Comparison of ENCODE assay signal across 41 cellular contexts in genomic region chr2:74581463-74581862, GRCh38. TPM values are rescaled to one million over a fixed set of nuclear protein-coding genes. Genes with fewer than 3 reads are reported as not detected.
"Had no signal": no experiment of that assay in that cellular context is flagged by ENCODE, and none has a peak within 500 bp of the region (broad histone marks: within the 10 kb centered on the region; RNA-seq: fewer than 3 reads in every experiment).

No MANE protein-coding gene starts in this region.

- H3K27ac Mint-ChIP-seq: activated naive CD4-positive, alpha-beta T cell treated with anti-CD3 and anti-CD28 coated beads for 36 hours; activated naive CD4-positive, alpha-beta T cell treated with anti-CD3 and anti-CD28 coated beads, Interleukin-2, amount 10 ng/mL, durations not matched to agents 7 days and 5 days; activated naive CD4-positive, alpha-beta T cell treated with anti-CD3 and anti-CD28 coated beads, Interleukin-2, amount 50 U/mL, for 24 hours; activated naive CD4-positive, alpha-beta T cell treated with anti-CD3 and anti-CD28 coated beads, Interleukin-2, amount 50 U/mL, for 72 hours; activated naive CD8-positive, alpha-beta T cell; activated naive CD8-positive, alpha-beta T cell treated with anti-CD3 and anti-CD28 coated beads for 36 hours; activated naive CD8-positive, alpha-beta T cell treated with anti-CD3 and anti-CD28 coated beads, Interleukin-2, amount 10 ng/mL, durations not matched to agents 7 days and 5 days; activated naive CD8-positive, alpha-beta T cell treated with anti-CD3 and anti-CD28 coated beads, Interleukin-2, amount 50 U/mL, for 24 hours; activated T-cell treated with anti-CD3 and anti-CD28 coated beads, Interleukin-2, amount 50 U/mL, for 24 hours; activated T-cell treated with anti-CD3 and anti-CD28 coated beads, Interleukin-2, amount 50 U/mL, for 72 hours; activated T-helper 1 cell treated with anti-CD3 and anti-CD28 coated beads, Interleukin-12 subunit alpha, Interleukin-12 subunit beta, Interleukin-2, Interleukin-4 antibody, amounts not matched to agents 30 ng/mL and 10 ng/mL and 1 ng/mL, durations not matched to agents 14 hours and 24 hours and 36 hours; activated T-helper 17 cell treated with anti-CD3 and anti-CD28 coated beads, Interleukin-2, amount 50 U/mL, for 72 hours; activated T-helper 2 cell treated with anti-CD3 and anti-CD28 coated beads, Interferon-gamma antibody, Interleukin-2, Interleukin-4, amounts not matched to agents 10 μg/mL and 5 μg/mL and 100 μg/mL, durations not matched to agents 14 hours and 24 hours and 36 hours; brain had no signal

- H3K36me3 Mint-ChIP-seq: activated naive CD4-positive, alpha-beta T cell treated with anti-CD3 and anti-CD28 coated beads, Interleukin-2, amount 10 ng/mL, durations not matched to agents 7 days and 5 days; activated naive CD4-positive, alpha-beta T cell treated with anti-CD3 and anti-CD28 coated beads, Interleukin-2, amount 50 U/mL, for 24 hours; activated naive CD4-positive, alpha-beta T cell treated with anti-CD3 and anti-CD28 coated beads, Interleukin-2, amount 50 U/mL, for 72 hours; activated naive CD8-positive, alpha-beta T cell; activated naive CD8-positive, alpha-beta T cell treated with anti-CD3 and anti-CD28 coated beads for 36 hours; activated naive CD8-positive, alpha-beta T cell treated with anti-CD3 and anti-CD28 coated beads, Interleukin-2, amount 10 ng/mL, durations not matched to agents 7 days and 5 days; brain had no signal

- DNase-seq: activated effector memory CD4-positive, alpha-beta T cell treated with anti-CD3 and anti-CD28 coated beads, Interleukin-2, amount 50 U/mL, for 16 hours; activated effector memory CD4-positive, alpha-beta T cell treated with Interleukin-2 at 50 U/mL for 16 hours; activated gamma-delta T cell treated with Interleukin-2 at 50 U/mL for 16 hours; activated naive CD4-positive, alpha-beta T cell; activated naive CD4-positive, alpha-beta T cell treated with anti-CD3 and anti-CD28 coated beads for 36 hours; activated naive CD4-positive, alpha-beta T cell treated with anti-CD3 and anti-CD28 coated beads, Interleukin-2, amount 10 ng/mL, durations not matched to agents 7 days and 5 days; activated naive CD4-positive, alpha-beta T cell treated with anti-CD3 and anti-CD28 coated beads, Interleukin-2, amount 50 U/mL, for 16 hours; activated naive CD4-positive, alpha-beta T cell treated with Interleukin-2 at 50 U/mL for 16 hours; activated naive CD8-positive, alpha-beta T cell treated with anti-CD3 and anti-CD28 coated beads for 36 hours; activated naive CD8-positive, alpha-beta T cell treated with anti-CD3 and anti-CD28 coated beads, Interleukin-2, amount 10 ng/mL, durations not matched to agents 7 days and 5 days; activated naive CD8-positive, alpha-beta T cell treated with anti-CD3 and anti-CD28 coated beads, Interleukin-2, amount 50 U/mL, for 24 hours; activated T-cell treated with anti-CD3 and anti-CD28 coated beads, Interleukin-2, amount 50 U/mL, for 1 hour; activated T-cell treated with anti-CD3 and anti-CD28 coated beads, Interleukin-2, amount 50 U/mL, for 24 hours; activated T-cell treated with anti-CD3 and anti-CD28 coated beads, Interleukin-2, amount 50 U/mL, for 4 hours; activated T-cell treated with anti-CD3 and anti-CD28 coated beads, Interleukin-2, amount 50 U/mL, for 48 hours; activated T-cell treated with anti-CD3 and anti-CD28 coated beads, Interleukin-2, amount 50 U/mL, for 72 hours; adrenal gland; amniotic stem cell; amygdala; anterior cingulate cortex; aorta; body of pancreas; brain microvascular endothelial cell; caudate nucleus; central memory CD4-positive, alpha-beta T cell; cerebellar nuclear complex had no signal

- H3K27me3 ChIP-seq: adrenal gland, ascending aorta, body of pancreas, brain microvascular endothelial cell, breast epithelium had no signal

- H3K4me3 Mint-ChIP-seq: activated naive CD4-positive, alpha-beta T cell treated with anti-CD3 and anti-CD28 coated beads for 36 hours; activated naive CD4-positive, alpha-beta T cell treated with anti-CD3 and anti-CD28 coated beads, Interleukin-2, amount 10 ng/mL, durations not matched to agents 7 days and 5 days; activated naive CD4-positive, alpha-beta T cell treated with anti-CD3 and anti-CD28 coated beads, Interleukin-2, amount 50 U/mL, for 24 hours; activated naive CD8-positive, alpha-beta T cell; activated naive CD8-positive, alpha-beta T cell treated with anti-CD3 and anti-CD28 coated beads for 36 hours; activated naive CD8-positive, alpha-beta T cell treated with anti-CD3 and anti-CD28 coated beads, Interleukin-2, amount 10 ng/mL, durations not matched to agents 7 days and 5 days; activated naive CD8-positive, alpha-beta T cell treated with anti-CD3 and anti-CD28 coated beads, Interleukin-2, amount 50 U/mL, for 24 hours; activated T-cell treated with anti-CD3 and anti-CD28 coated beads, Interleukin-2, amount 50 U/mL, for 24 hours; activated T-cell treated with anti-CD3 and anti-CD28 coated beads, Interleukin-2, amount 50 U/mL, for 4 hours; activated T-cell treated with anti-CD3 and anti-CD28 coated beads, Interleukin-2, amount 50 U/mL, for 72 hours; activated T-helper 1 cell treated with anti-CD3 and anti-CD28 coated beads, Interleukin-12 subunit alpha, Interleukin-12 subunit beta, Interleukin-2, Interleukin-4 antibody, amounts not matched to agents 30 ng/mL and 10 ng/mL and 1 ng/mL, durations not matched to agents 14 hours and 24 hours and 36 hours; activated T-helper 17 cell treated with anti-CD3 and anti-CD28 coated beads, Interleukin-2, amount 50 U/mL, for 72 hours; brain; central memory CD8-positive, alpha-beta T cell had no signal

- ATAC-seq: activated naive CD4-positive, alpha-beta T cell treated with anti-CD3 and anti-CD28 coated beads, Interleukin-2, amount 50 U/mL, for 72 hours; activated naive CD8-positive, alpha-beta T cell treated with anti-CD3 and anti-CD28 coated beads, Interleukin-2, amount 50 U/mL, for 24 hours; activated T-cell treated with anti-CD3 and anti-CD28 coated beads, Interleukin-2, amount 50 U/mL, for 4 hours; activated T-cell treated with anti-CD3 and anti-CD28 coated beads, Interleukin-2, amount 50 U/mL, for 72 hours; activated T-helper 17 cell treated with anti-CD3 and anti-CD28 coated beads, Interleukin-2, amount 50 U/mL, for 72 hours; body of pancreas had no signal

- H3K4me3 ChIP-seq: adrenal gland, ascending aorta, body of pancreas, breast epithelium, cardiac muscle cell had no signal

- H3K36me3 ChIP-seq: adrenal gland, ascending aorta, brain microvascular endothelial cell, breast epithelium, cardiac muscle cell had no signal

- H3K9me3 ChIP-seq: adrenal gland, ascending aorta, body of pancreas, breast epithelium had no signal

- H3K27ac ChIP-seq: adrenal gland, ascending aorta, body of pancreas, brain microvascular endothelial cell, breast epithelium, cardiac muscle cell had no signal

- H3K4me1 Mint-ChIP-seq: central memory CD8-positive, alpha-beta T cell had no signal

- H3K4me1 ChIP-seq: adrenal gland, body of pancreas had no signal

- H3K9me3 Mint-ChIP-seq: activated naive CD4-positive, alpha-beta T cell treated with anti-CD3 and anti-CD28 coated beads for 36 hours; activated naive CD4-positive, alpha-beta T cell treated with anti-CD3 and anti-CD28 coated beads, Interleukin-2, amount 10 ng/mL, durations not matched to agents 7 days and 5 days; activated naive CD4-positive, alpha-beta T cell treated with anti-CD3 and anti-CD28 coated beads, Interleukin-2, amount 50 U/mL, for 24 hours; activated naive CD4-positive, alpha-beta T cell treated with anti-CD3 and anti-CD28 coated beads, Interleukin-2, amount 50 U/mL, for 72 hours; activated naive CD8-positive, alpha-beta T cell treated with anti-CD3 and anti-CD28 coated beads for 36 hours; activated naive CD8-positive, alpha-beta T cell treated with anti-CD3 and anti-CD28 coated beads, Interleukin-2, amount 10 ng/mL, durations not matched to agents 7 days and 5 days; activated naive CD8-positive, alpha-beta T cell treated with anti-CD3 and anti-CD28 coated beads, Interleukin-2, amount 50 U/mL, for 24 hours; activated T-cell treated with anti-CD3 and anti-CD28 coated beads, Interleukin-2, amount 50 U/mL, for 24 hours; activated T-cell treated with anti-CD3 and anti-CD28 coated beads, Interleukin-2, amount 50 U/mL, for 4 hours; activated T-cell treated with anti-CD3 and anti-CD28 coated beads, Interleukin-2, amount 50 U/mL, for 72 hours; activated T-helper 1 cell treated with anti-CD3 and anti-CD28 coated beads, Interleukin-12 subunit alpha, Interleukin-12 subunit beta, Interleukin-2, Interleukin-4 antibody, amounts not matched to agents 30 ng/mL and 10 ng/mL and 1 ng/mL, durations not matched to agents 14 hours and 24 hours and 36 hours; activated T-helper 17 cell treated with anti-CD3 and anti-CD28 coated beads, Interleukin-2, amount 50 U/mL, for 72 hours; activated T-helper 2 cell treated with anti-CD3 and anti-CD28 coated beads, Interferon-gamma antibody, Interleukin-2, Interleukin-4, amounts not matched to agents 10 μg/mL and 5 μg/mL and 100 μg/mL, durations not matched to agents 14 hours and 24 hours and 36 hours; brain; central memory CD8-positive, alpha-beta T cell had no signal

- H3K27me3 Mint-ChIP-seq: activated naive CD4-positive, alpha-beta T cell treated with anti-CD3 and anti-CD28 coated beads, Interleukin-2, amount 10 ng/mL, durations not matched to agents 7 days and 5 days; activated naive CD4-positive, alpha-beta T cell treated with anti-CD3 and anti-CD28 coated beads, Interleukin-2, amount 50 U/mL, for 24 hours; activated T-cell treated with anti-CD3 and anti-CD28 coated beads, Interleukin-2, amount 50 U/mL, for 24 hours; central memory CD8-positive, alpha-beta T cell had no signal

- FAIRE-seq: astrocyte, bronchial epithelial cell had no signal

RNA-seq across cellular contexts. Expression of gene DQX1, which starts 55.4 kb away (rescaled TPM):
- total RNA-seq: ascending aorta, cardiac septum, chondrocyte had no signal
